10 cellular contexts compared by ENCODE assay signal in genomic region chr7:90597879-90598278, GRCh38. TPM values are rescaled to one million over a fixed set of nuclear protein-coding genes. Genes with fewer than 3 reads are reported as not detected.
A peak's percentile ranks its signal among the peaks of the same experiment; 100 is the strongest.
DNase-seq lines count a peak whose midpoint lies in the region; ATAC-seq and TF ChIP-seq lines count a peak whose summit lies in the region.
"Had no signal": no experiment of that assay in that cellular context is flagged by ENCODE, and none has a peak within 500 bp of the region (broad histone marks: within the 10 kb centered on the region; RNA-seq: fewer than 3 reads in every experiment).

No MANE protein-coding gene starts in this region.

- H3K79me1 ChIP-seq in IMR-90 (ENCODE audit: low read depth in 1 of 2, low read length in 2 of 2), result peaks cover 10 to 34% of the 10 kb centered on the region in 2 experiments; a peak in 3 of 4 replicates

- no peaks in the 10 kb centered on the region for H3K27me3 ChIP-seq in BLaER1 treated with 17β-estradiol and CSF1 and Interleukin-3, amounts not matched to agents 10 nM and 100 nM
- H3K27me3 ChIP-seq in IMR-90 (ENCODE audit: control insufficient read depth, insufficient read depth, low read length), result no peaks in the 10 kb centered on the region

- dilution Hi-C loops in IMR-90 (cut with HindIII; ENCODE audit: low sequenced_read_pairs, unreplicated experiment), result no loop called here

- TF ChIP-seq CTCF in IMR-90 (conservative IDR thresholded peaks at IDR 0.05; ENCODE audit: low read depth, low read length) (no peak), choroid plexus epithelial cell (conservative IDR thresholded peaks at IDR 0.05; ENCODE audit: low read depth, low read length) (no peak), mesothelial cell of epicardium (IDR thresholded peaks at IDR 0.05; ENCODE audit: unreplicated experiment) (no peak)

- CTCF ChIA-PET in IMR-90 (lab: Yijun Ruan, JAX), result interaction anchor here (0.6 to 2.6 kb wide), 3 partner anchors 9 to 437 kb away, joined by 3 to 9 read pairs (median 8); no protein-coding TSS in a partner anchor

- no peaks in the 10 kb centered on the region; the same call in 1 of the 2 replicates for H3K9me1 ChIP-seq in IMR-90 (ENCODE audit: insufficient read depth, low read length)

- H3K18ac ChIP-seq in IMR-90 (ENCODE audit: low read depth, low read length), result no peak overlapping the region

- peak overlapping the region; percentile 76 to 97 (median 90) for H3K4me2 ChIP-seq in BLaER1 treated with 17β-estradiol and CSF1 and Interleukin-3, amounts not matched to agents 10 nM and 100 nM
- peak overlapping the region; percentile 97 for H3K4me2 ChIP-seq in IMR-90 (ENCODE audit: low read depth, low read length)

- H3K9me3 ChIP-seq in BLaER1 treated with 17β-estradiol and CSF1 and Interleukin-3, amounts not matched to agents 10 nM and 100 nM (replicated peaks in 1 of 11), result peaks cover 0 to 7% (median 0%) of the 10 kb centered on the region in 11 experiments; a peak in 2 of 22 replicates
- H3K9me3 ChIP-seq in IMR-90 (ENCODE audit: control insufficient read depth, insufficient read depth, low read length), result no peaks in the 10 kb centered on the region

- no peak overlapping the region for H3K23ac ChIP-seq in IMR-90 (ENCODE audit: low read depth, low read length)

- no peak for ATAC-seq in IMR-90 (ENCODE audit: low read depth)
- ATAC-seq in GM21528 (IDR thresholded peaks at IDR 0.05; ENCODE audit: low FRiP score, unreplicated experiment), result no peak

- peak overlapping the region in 5 of 11 experiments; percentile 88 to 92 (median 91); a peak in 7 of 22 replicates for H3K27ac ChIP-seq in BLaER1 treated with 17β-estradiol and CSF1 and Interleukin-3, amounts not matched to agents 10 nM and 100 nM
- H3K27ac ChIP-seq in IMR-90 (ENCODE audit: insufficient read depth, low read length), result peak overlapping the region; percentile 43; the same call in 1 of the 2 replicates

- POLR2A ChIA-PET in IMR-90 (lab: Charles Lee; ENCODE audit: unreplicated experiment), result no interaction called here

- no peak for TF ChIP-seq POLR2A in IMR-90 (IDR thresholded peaks at IDR 0.05; ENCODE audit: low read depth, low read length)

- no peak overlapping the region for H2AK9ac ChIP-seq in IMR-90 (replicated peaks; ENCODE audit: low read depth, low read length, poor library complexity)

- H2AK5ac ChIP-seq in IMR-90 (ENCODE audit: low read depth, low read length), result no peak overlapping the region

- peaks cover 0 to 4% (median 0%) of the 10 kb centered on the region in 11 experiments; a peak in 1 of 22 replicates for H4K20me1 ChIP-seq in BLaER1 treated with 17β-estradiol and CSF1 and Interleukin-3, amounts not matched to agents 10 nM and 100 nM
- no peaks in the 10 kb centered on the region for H4K20me1 ChIP-seq in IMR-90 (ENCODE audit: insufficient read depth, low read length)

- no peak overlapping the region for H4K5ac ChIP-seq in IMR-90 (ENCODE audit: low read depth, low read length)

- no CpG with 5 or more reads among the region's 6 CpGs for WGBS in IMR-90 (ENCODE audit: extremely low coverage in 2 of 2, insufficient read length in 1 of 2), 2 experiments

- peak overlapping the region; percentile 94 for H3K27ac Mint-ChIP-seq in mesothelial cell of epicardium
- H3K27ac Mint-ChIP-seq: activated T-cell treated with anti-CD3 and anti-CD28 coated beads, Interleukin-2, amount 50 U/mL, for 24 hours had no signal

- peak overlapping the region in 9 of 11 experiments; percentile 91 to 96 (median 94); a peak in 16 of 22 replicates for H3K9ac ChIP-seq in BLaER1 treated with 17β-estradiol and CSF1 and Interleukin-3, amounts not matched to agents 10 nM and 100 nM
- peak overlapping the region; percentile 62; the same call in 1 of the 2 replicates for H3K9ac ChIP-seq in IMR-90 (ENCODE audit: low read depth, low read length)

- no peaks in the 10 kb centered on the region for H3K9me3 Mint-ChIP-seq in mesothelial cell of epicardium
- H3K9me3 Mint-ChIP-seq: activated T-cell treated with anti-CD3 and anti-CD28 coated beads, Interleukin-2, amount 50 U/mL, for 24 hours had no signal

- H4K91ac ChIP-seq in IMR-90 (ENCODE audit: insufficient read depth, low read depth, low read length), result no peak overlapping the region

- no peak overlapping the region for H2AFZ ChIP-seq in IMR-90 (replicated peaks; ENCODE audit: low read length, poor library complexity)

- no peak for DNase-seq in IMR-90
- no peak for DNase-seq in choroid plexus epithelial cell (ENCODE audit: low read depth)
- DNase-seq in mesothelial cell of epicardium (ENCODE audit: low spot score in 2 of 2, unreplicated experiment in 2 of 2), result no peak
- no peak for DNase-seq in NCI-H2171 (lab: John Stamatoyannopoulos, UW)
- no peak for DNase-seq in mucosa of gallbladder (ENCODE audit: low spot score)
- no peak for DNase-seq in epidermal melanocyte (ENCODE audit: insufficient read length, low spot score)
- DNase-seq: activated T-cell treated with anti-CD3 and anti-CD28 coated beads, Interleukin-2, amount 50 U/mL, for 24 hours; DMS153 had no signal

- peaks cover 29 to 55% (median 41%) of the 10 kb centered on the region in 10 experiments for H3K4me1 ChIP-seq in BLaER1 treated with 17β-estradiol and CSF1 and Interleukin-3, amounts not matched to agents 10 nM and 100 nM
- H3K4me1 ChIP-seq in IMR-90 (ENCODE audit: control insufficient read depth, insufficient read depth, low read length), result peaks cover 2% of the 10 kb centered on the region; the same call in 1 of the 2 replicates

- H3K4ac ChIP-seq in IMR-90 (ENCODE audit: low read depth, low read length), result no peak overlapping the region

- peaks cover 50% of the 10 kb centered on the region for H3K4me1 Mint-ChIP-seq in mesothelial cell of epicardium

- H3K27me3 Mint-ChIP-seq in mesothelial cell of epicardium (ENCODE audit: low read depth), result no peaks in the 10 kb centered on the region

- TF ChIP-seq RAD21 in IMR-90 (IDR thresholded peaks at IDR 0.05; ENCODE audit: low read length), result no peak

- peak overlapping the region; percentile 72 to 99 (median 88); a peak in 17 of 20 replicates for H3K4me3 ChIP-seq in BLaER1 treated with 17β-estradiol and CSF1 and Interleukin-3, amounts not matched to agents 10 nM and 100 nM
- H3K4me3 ChIP-seq in IMR-90 (ENCODE audit: insufficient read depth, low read depth, low read length) (peak overlapping the region; percentile 97), choroid plexus epithelial cell (ENCODE audit: low read depth, low read length) (peak overlapping the region; percentile 78)

- no peak overlapping the region for H4K8ac ChIP-seq in IMR-90 (ENCODE audit: low read depth in 2 of 2, low read length in 2 of 2)

- no peak overlapping the region for H2BK20ac ChIP-seq in IMR-90 (ENCODE audit: low read depth, low read length)

- in situ Hi-C loops in IMR-90 (cut with MboI; ENCODE audit: low sequenced_read_pairs), result no loop called here

- no peak overlapping the region for H3K56ac ChIP-seq in IMR-90 (ENCODE audit: extremely low read depth, insufficient read depth, low read length)

- H2BK5ac ChIP-seq in IMR-90 (ENCODE audit: low read depth, low read length, poor library complexity, severe bottlenecking), result no peak overlapping the region

- intact Hi-C loops in IMR-90 (cut with micrococcal nuclease), result loop anchor here (2.0 to 10.0 kb wide), 4 partner anchors 109 to 667 kb away; partner anchors contain the start of gene FZD1

- no peaks in the 10 kb centered on the region for H3K36me3 Mint-ChIP-seq in mesothelial cell of epicardium

- H2BK15ac ChIP-seq in IMR-90 (ENCODE audit: low read depth, low read length), result no peak overlapping the region

- H3K14ac ChIP-seq in IMR-90 (replicated peaks; ENCODE audit: low read depth, low read length), result no peak overlapping the region

- H3K36me3 ChIP-seq in BLaER1 treated with 17β-estradiol and CSF1 and Interleukin-3, amounts not matched to agents 10 nM and 100 nM, result peaks cover 0 to 8% (median 0%) of the 10 kb centered on the region in 11 experiments; a peak in 2 of 22 replicates
- H3K36me3 ChIP-seq in IMR-90 (ENCODE audit: control insufficient read depth, insufficient read depth, low read length), result no peaks in the 10 kb centered on the region

- H2BK120ac ChIP-seq in IMR-90 (ENCODE audit: low read depth, low read length), result no peak overlapping the region

- H3K4me3 Mint-ChIP-seq in mesothelial cell of epicardium, result peak overlapping the region; percentile 92

- no TSS peak for BruUV-seq in IMR-90 (replicated peaks; lab: Mats Ljungman, UMichigan)

TF ChIP-seq in IMR-90, 13 proteins besides CTCF, POLR2A, EP300 and RAD21:
- TF ChIP-seq ELK1 (IDR thresholded peaks at IDR 0.05; ENCODE audit: borderline replicate concordance, low read depth, low read length), result no peak

RNA-seq across cellular contexts. Expression of gene CDK14, which starts 1.8 kb away (rescaled TPM):
- total RNA-seq in IMR-90 (2012; rRNA removed), result 28.1 and 29.6 TPM in 2 replicates
- polyA plus RNA-seq in IMR-90 (2012; rRNA removed), result 6.9 and 10.1 TPM in 2 replicates
- 2.2 and 3.0 TPM in 2 replicates for polyA plus RNA-seq in IMR-90 (2012; cell fraction: cytosol; rRNA removed)
- polyA plus RNA-seq in IMR-90 (2012; cell fraction: nucleus; rRNA removed; ENCODE audit: low replicate concordance), result 1.0 and 9.0 TPM in 2 replicates
- 64.6 to 70.4 TPM (median 68.5 TPM) in 3 replicates for total RNA-seq in mesothelial cell of epicardium
- total RNA-seq in mucosa of gallbladder, result 70.3 TPM
